ENCODE assay signal across 8 cellular contexts in genomic region chr19:47226426-47227346, GRCh38. TPM values are rescaled to one million over a fixed set of nuclear protein-coding genes. Genes with fewer than 3 reads are reported as not detected.
A peak's percentile ranks its signal among the peaks of the same experiment; 100 is the strongest.
DNase-seq lines count a peak whose midpoint lies in the region; ATAC-seq and TF ChIP-seq lines count a peak whose summit lies in the region.

No MANE protein-coding gene starts in this region.

- H3K27me3 ChIP-seq in GM23338 (ENCODE audit: insufficient read depth): peaks cover 11% of the 10 kb centered on the region
- no peaks in the 10 kb centered on the region for H3K27me3 ChIP-seq in MM.1S (replicated peaks; ENCODE audit: insufficient read depth, low read length)
- H3K27me3 ChIP-seq in endodermal cell (ENCODE audit: control insufficient read depth, insufficient read depth, low read length, poor library complexity, severe bottlenecking): no peaks in the 10 kb centered on the region
- no peaks in the 10 kb centered on the region for H3K27me3 ChIP-seq in testis

- H3K4me1 ChIP-seq in GM23338 (ENCODE audit: insufficient read depth) (peaks cover 32% of the 10 kb centered on the region), MM.1S (ENCODE audit: low read length) (peaks cover 28% of the 10 kb centered on the region), endodermal cell (ENCODE audit: control insufficient read depth, insufficient read depth, low read length) (peaks cover 12% of the 10 kb centered on the region), testis (peaks cover 23% of the 10 kb centered on the region)

- TF ChIP-seq CTCF in GM23338 (conservative IDR thresholded peaks at IDR 0.05; ENCODE audit: low read depth in 2 of 2) (no peak), MM.1S (IDR thresholded peaks at IDR 0.05; ENCODE audit: low read length) (no peak), VCaP (conservative IDR thresholded peaks at IDR 0.05) (no peak), endodermal cell (conservative IDR thresholded peaks at IDR 0.05) (no peak), mesothelial cell of epicardium (IDR thresholded peaks at IDR 0.05; ENCODE audit: unreplicated experiment) (no peak), testis (IDR thresholded peaks at IDR 0.05) (no peak)

- H3K36me3 Mint-ChIP-seq in GM23338 (ENCODE audit: low read depth) (peaks cover 27% of the 10 kb centered on the region), endodermal cell (ENCODE audit: low read depth) (peaks cover 13% of the 10 kb centered on the region), mesothelial cell of epicardium (peaks cover 5% of the 10 kb centered on the region)

- ATAC-seq in GM23338: peak; percentile 6

- peaks cover 2% of the 10 kb centered on the region; the same call in 1 of the 3 replicates for H3K9me3 Mint-ChIP-seq in GM23338
- no peaks in the 10 kb centered on the region for H3K9me3 Mint-ChIP-seq in endodermal cell
- H3K9me3 Mint-ChIP-seq in mesothelial cell of epicardium: no peaks in the 10 kb centered on the region

- H3K27ac ChIP-seq in GM23338 (ENCODE audit: low read depth): peak overlapping the region; percentile 99
- peak overlapping the region; percentile 96 for H3K27ac ChIP-seq in MM.1S (ENCODE audit: low read length)
- H3K27ac ChIP-seq in VCaP: peak overlapping the region; percentile 86
- H3K27ac ChIP-seq in endodermal cell (ENCODE audit: low read depth, low read length): peak overlapping the region; percentile 94
- H3K27ac ChIP-seq in testis: peak overlapping the region; percentile 99

- H3K9me2 ChIP-seq in GM23338 (ENCODE audit: insufficient read depth) (no peaks in the 10 kb centered on the region), MM.1S (replicated peaks; ENCODE audit: insufficient read depth, low read length) (no peaks in the 10 kb centered on the region)

- TF ChIP-seq POLR2A in testis (IDR thresholded peaks at IDR 0.05): no peak

- peak overlapping the region; percentile 47; the same call in 2 of the 3 replicates for H3K4me3 Mint-ChIP-seq in GM23338
- no peak overlapping the region for H3K4me3 Mint-ChIP-seq in endodermal cell
- H3K4me3 Mint-ChIP-seq in mesothelial cell of epicardium: peak overlapping the region; percentile 68

- peak overlapping the region; percentile 98 for H3K9ac ChIP-seq in MM.1S (ENCODE audit: low read length)
- H3K9ac ChIP-seq in endodermal cell (ENCODE audit: extremely low read depth, low read length, poor library complexity, severe bottlenecking): peak overlapping the region; percentile 62

- H3K79me2 ChIP-seq in GM23338 (replicated peaks; ENCODE audit: insufficient read depth) (peaks cover 40% of the 10 kb centered on the region), MM.1S (ENCODE audit: low read length) (peaks cover 15% of the 10 kb centered on the region)

- H3F3A ChIP-seq in GM23338 (replicated peaks; ENCODE audit: low read depth): peaks cover 22% of the 10 kb centered on the region
- H3F3A ChIP-seq in MM.1S (ENCODE audit: insufficient read depth, low read length): peaks cover 39% of the 10 kb centered on the region

- H3K9me3 ChIP-seq in MM.1S (replicated peaks; ENCODE audit: insufficient read depth, low read length) (no peaks in the 10 kb centered on the region), endodermal cell (ENCODE audit: control insufficient read depth, low read length) (no peaks in the 10 kb centered on the region), testis (no peaks in the 10 kb centered on the region)

- H3K4me3 ChIP-seq in GM23338 (peak overlapping the region; percentile 96), MM.1S (ENCODE audit: low read length) (peak overlapping the region; percentile 70), endodermal cell (ENCODE audit: low read length) (peak overlapping the region; percentile 95), testis (peak overlapping the region; percentile 64 to 75)

- H3K4me2 ChIP-seq in GM23338 (peak overlapping the region; percentile 92), MM.1S (ENCODE audit: low read depth, low read length) (peak overlapping the region; percentile 85)

- H3K4me1 Mint-ChIP-seq in GM23338 (peaks cover 18% of the 10 kb centered on the region), endodermal cell (peaks cover 14% of the 10 kb centered on the region), mesothelial cell of epicardium (peaks cover 21% of the 10 kb centered on the region)

- intact Hi-C loops in testis (cut with DNase I; ENCODE audit: low total_unique reads): no loop called here

- 10 to 14% methylated on average over 10 to 53 of the region's 56 CpGs for WGBS in endodermal cell (ENCODE audit: insufficient coverage in 1 of 2, insufficient read length in 1 of 2), 2 experiments
- WGBS in testis, 2 donors: 2 to 4% methylated on average over 9 to 41 of the region's 56 CpGs

- H2AFZ ChIP-seq in GM23338 (no peak overlapping the region), MM.1S (ENCODE audit: low read length) (no peak overlapping the region)

- H4K20me1 ChIP-seq in GM23338 (replicated peaks; ENCODE audit: insufficient read depth) (no peaks in the 10 kb centered on the region; the same call in 1 of the 2 replicates), MM.1S (ENCODE audit: insufficient read depth, low read length) (no peaks in the 10 kb centered on the region)

- H3K27ac Mint-ChIP-seq in GM23338: peak overlapping the region; percentile 95
- H3K27ac Mint-ChIP-seq in endodermal cell: peak overlapping the region; percentile 92
- H3K27ac Mint-ChIP-seq in mesothelial cell of epicardium: peak overlapping the region; percentile 93

- peak; percentile 25 for DNase-seq in NCI-H345 (lab: John Stamatoyannopoulos, UW)
- DNase-seq in NCI-H345 treated with DMSO at 0.1 percent for 48 hours (lab: John Stamatoyannopoulos, UW; ENCODE audit: unreplicated experiment): no peak
- peak; percentile 61 for DNase-seq in GM23338 (ENCODE audit: low spot score)
- peak; percentile 94 for DNase-seq in MM.1S
- no peak for DNase-seq in endodermal cell
- no peak for DNase-seq in mesothelial cell of epicardium (ENCODE audit: low spot score in 2 of 2, unreplicated experiment in 2 of 2)
- peak; percentile 92 for DNase-seq in testis

- no peaks in the 10 kb centered on the region; the same call in 1 of the 2 replicates for H3K36me3 ChIP-seq in GM23338 (ENCODE audit: insufficient read depth)
- no peaks in the 10 kb centered on the region for H3K36me3 ChIP-seq in MM.1S (replicated peaks; ENCODE audit: insufficient read depth, low read length)
- peaks cover 27% of the 10 kb centered on the region for H3K36me3 ChIP-seq in endodermal cell (ENCODE audit: control insufficient read depth, insufficient read depth, low read length)
- no peaks in the 10 kb centered on the region for H3K36me3 ChIP-seq in testis (ENCODE audit: low read depth, missing control alignments)

- H3K27me3 Mint-ChIP-seq in GM23338 (ENCODE audit: insufficient read depth, low read depth, poor library complexity): peaks cover 20% of the 10 kb centered on the region
- H3K27me3 Mint-ChIP-seq in endodermal cell (ENCODE audit: insufficient read depth): no peaks in the 10 kb centered on the region
- no peaks in the 10 kb centered on the region for H3K27me3 Mint-ChIP-seq in mesothelial cell of epicardium (ENCODE audit: low read depth)

TF ChIP-seq in GM23338, 12 proteins besides CTCF, POLR2A, EP300 and RAD21 (continues in another document):
- peak; percentile 18; the same call in 1 of the 2 replicates for TF ChIP-seq POLR2AphosphoS5 (IDR thresholded peaks at IDR 0.05; ENCODE audit: low read depth)
- no peak for TF ChIP-seq ZNF114 (CRISPR knock-in tag; IDR thresholded peaks at IDR 0.05)
- no peak for TF ChIP-seq EZH2phosphoT487 (IDR thresholded peaks at IDR 0.05; ENCODE audit: unreplicated experiment)
- no peak for TF ChIP-seq EZH2 (IDR thresholded peaks at IDR 0.05; ENCODE audit: low read depth, unreplicated experiment)
- TF ChIP-seq NANOG (IDR thresholded peaks at IDR 0.05; ENCODE audit: borderline replicate concordance): no peak

RNA-seq across cellular contexts. Expression of gene BBC3, which starts 4.3 kb away (rescaled TPM):
- total RNA-seq in GM23338 (2014; rRNA removed; shearing (Covaris generic)): 27.8 and 31.9 TPM in 2 replicates
- polyA plus RNA-seq in GM23338 (2016; fragmentation: Nextera tagmentation; extraction: Ambion mirVana) (23.4 and 25.8 TPM in 2 replicates), testis (ENCODE audit: insufficient read depth, low read depth, low replicate concordance) (3.3 TPM)
- total RNA-seq in endodermal cell (10 to 100 TPM in 1 of 2 donors, 1 to 10 TPM in 1; 8.8 to 13.4 TPM), mesothelial cell of epicardium (19.1 to 19.6 TPM (median 19.5 TPM) in 3 replicates), testis (10 to 100 TPM; 10.0 to 10.2 TPM)
- 25.1 TPM for polyA plus RNA-seq in endodermal cell (2013, experiment 1 of 2)
- polyA plus RNA-seq in endodermal cell (2013, experiment 2 of 2): 23.6 TPM

RNA-seq across cellular contexts. Expression of gene CCDC9, which starts 29.6 kb away (rescaled TPM):
- 14.5 and 17.3 TPM in 2 replicates for total RNA-seq in GM23338 (2014; rRNA removed; shearing (Covaris generic))
- polyA plus RNA-seq in GM23338 (2016; fragmentation: Nextera tagmentation; extraction: Ambion mirVana) (15.0 and 15.3 TPM in 2 replicates), testis (ENCODE audit: insufficient read depth, low read depth, low replicate concordance) (50.9 TPM)
- total RNA-seq in endodermal cell (10 to 100 TPM; 33.8 to 46.2 TPM), mesothelial cell of epicardium (45.6 to 49.2 TPM (median 46.8 TPM) in 3 replicates), testis (10 to 100 TPM; 61.0 to 65.0 TPM)
- polyA plus RNA-seq in endodermal cell (2013, experiment 1 of 2): 25.5 TPM
- polyA plus RNA-seq in endodermal cell (2013, experiment 2 of 2): 23.5 TPM

RNA-seq across cellular contexts. Expression of gene INAFM1, which starts 48.0 kb away (rescaled TPM):
- total RNA-seq in GM23338 (2014; rRNA removed; shearing (Covaris generic)): 1.7 and 2.9 TPM in 2 replicates
- 10.2 and 12.7 TPM in 2 replicates for polyA plus RNA-seq in GM23338 (2016; fragmentation: Nextera tagmentation; extraction: Ambion mirVana)
- 10 to 100 TPM in 1 of 2 donors, 1 to 10 TPM in 1; 8.7 to 11.5 TPM for total RNA-seq in endodermal cell
- polyA plus RNA-seq in endodermal cell (2013, experiment 1 of 2): 14.7 TPM
- polyA plus RNA-seq in endodermal cell (2013, experiment 2 of 2): 15.5 TPM
- 24.4 to 25.1 TPM (median 24.6 TPM) in 3 replicates for total RNA-seq in mesothelial cell of epicardium
- total RNA-seq in testis: 10 to 100 TPM; 20.8 to 29.5 TPM
- polyA plus RNA-seq in testis (ENCODE audit: insufficient read depth, low read depth, low replicate concordance): 9.0 TPM

Comparison
In these comparisons a context has a peak if more than half of its experiments do, and no peak if none do; other contexts are left out.
1. DNase-seq: peak in NCI-H345 (single experiment), GM23338 (single experiment), MM.1S (single experiment) and testis (single experiment); none in NCI-H345 treated with DMSO at 0.1 percent for 48 hours (single experiment), endodermal cell (single experiment) and mesothelial cell of epicardium (0 of 2).
2. Peak in every context shown above with its lines, with median percentiles within 50 percentile points of each other: H3K27ac ChIP-seq, H3K4me3 ChIP-seq and H3K27ac Mint-ChIP-seq.